ENCODE assay signal across 19 cellular contexts in the genomic region with DNA sequence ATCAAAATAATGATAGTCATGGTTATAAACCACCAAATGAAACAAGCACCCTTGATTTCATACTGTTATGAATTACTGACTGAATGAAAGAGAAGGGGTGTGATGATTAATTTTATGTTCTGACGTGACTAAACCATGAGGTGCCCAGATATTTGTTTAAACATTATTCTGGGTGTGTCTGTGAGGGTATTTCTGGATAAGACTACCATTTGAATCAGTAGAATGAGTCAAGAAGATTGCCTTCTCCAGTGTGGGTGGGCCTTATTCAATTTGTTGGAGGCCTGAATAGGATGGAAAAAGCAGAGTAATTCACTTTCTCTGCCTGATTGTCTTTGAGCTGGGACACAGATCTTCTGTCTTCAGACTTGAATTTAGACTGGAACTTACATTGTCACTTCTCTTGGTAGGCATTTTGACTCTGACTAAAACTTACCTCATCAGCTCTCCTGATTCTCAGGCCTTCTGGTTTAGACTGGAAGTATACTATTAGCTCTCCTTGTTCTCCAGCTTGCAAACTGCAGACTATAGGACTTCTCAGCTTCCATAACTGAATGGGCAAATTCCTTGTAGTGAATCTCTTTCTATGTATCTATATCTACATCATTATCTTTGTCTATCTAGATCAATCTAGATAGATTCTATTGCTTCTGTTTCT.
DNase-seq lines count a peak whose midpoint lies in the region; ATAC-seq and TF ChIP-seq lines count a peak whose summit lies in the region.
"Had no signal": no experiment of that assay in that cellular context is flagged by ENCODE, and none has a peak within 500 bp of the region (broad histone marks: within the 10 kb centered on the region; RNA-seq: fewer than 3 reads in every experiment).

No MANE protein-coding gene starts in this region.

- H3K79me2 ChIP-seq in osteoblast (ENCODE audit: insufficient read depth, low read length) (no peaks in the 10 kb centered on the region), GM23338 (replicated peaks; ENCODE audit: insufficient read depth) (no peaks in the 10 kb centered on the region)

- no peaks in the 10 kb centered on the region for H3F3A ChIP-seq in GM23338 (replicated peaks; ENCODE audit: low read depth)

- H3K27me3 ChIP-seq in osteoblast (ENCODE audit: insufficient read depth, low read length) (no peaks in the 10 kb centered on the region), GM23338 (ENCODE audit: insufficient read depth) (no peaks in the 10 kb centered on the region)

- H3K4me3 Mint-ChIP-seq in activated CD4-positive, alpha-beta T cell treated with anti-CD3 and anti-CD28 coated beads for 36 hours, result no peak overlapping the region
- H3K4me3 Mint-ChIP-seq in natural killer cell treated with Interleukin-12 subunit alpha and Interleukin-12 subunit beta and Interleukin-15 and Interleukin-18, amount 100 ng/mL, for 72 hours, result no peak overlapping the region
- no peak overlapping the region for H3K4me3 Mint-ChIP-seq in GM23338

- POLR2A ChIA-PET in activated CD4-positive, alpha-beta T cell treated with anti-CD3 and anti-CD28 coated beads for 36 hours (lab: Charles Lee), result no interaction called here

- H3K9me2 ChIP-seq in GM23338 (ENCODE audit: insufficient read depth), result peaks cover 9% of the 10 kb centered on the region

- H3K4me2 ChIP-seq in osteoblast (ENCODE audit: insufficient read depth, low read length), result peak overlapping the region; percentile 12
- H3K4me2 ChIP-seq in GM23338, result no peak overlapping the region

- H3K36me3 Mint-ChIP-seq in activated CD4-positive, alpha-beta T cell treated with anti-CD3 and anti-CD28 coated beads for 36 hours (ENCODE audit: low read depth), result no peaks in the 10 kb centered on the region
- H3K36me3 Mint-ChIP-seq in natural killer cell treated with Interleukin-12 subunit alpha and Interleukin-12 subunit beta and Interleukin-15 and Interleukin-18, amount 100 ng/mL, for 72 hours, result no peaks in the 10 kb centered on the region
- no peaks in the 10 kb centered on the region for H3K36me3 Mint-ChIP-seq in GM23338 (ENCODE audit: low read depth)

- H4K20me1 ChIP-seq in osteoblast (ENCODE audit: insufficient read depth, low read length) (no peaks in the 10 kb centered on the region), GM23338 (replicated peaks; ENCODE audit: insufficient read depth) (no peaks in the 10 kb centered on the region)

- intact Hi-C loops in activated CD4-positive, alpha-beta T cell treated with anti-CD3 and anti-CD28 coated beads for 36 hours (cut with DNase I, micrococcal nuclease), result no loop called here

- TF ChIP-seq CTCF in osteoblast (IDR thresholded peaks at IDR 0.05; ENCODE audit: extremely low read depth, low read depth, low read length) (no peak), GM23338 (conservative IDR thresholded peaks at IDR 0.05; ENCODE audit: low read depth in 2 of 2) (no peak)

- DNase-seq in HCEC 1CT, result peak; percentile 72
- peak; percentile 4 for DNase-seq in RPMI7951 (ENCODE audit: low read depth)
- DNase-seq in epithelial cell of prostate (ENCODE audit: low read depth, low spot score), result peak; percentile 45
- no peak for DNase-seq in osteoblast (ENCODE audit: insufficient read length, low spot score, missing footprints)
- no peak for DNase-seq in activated CD4-positive, alpha-beta T cell treated with anti-CD3 and anti-CD28 coated beads for 36 hours
- no peak for DNase-seq in natural killer cell treated with Interleukin-12 subunit alpha and Interleukin-12 subunit beta and Interleukin-15 and Interleukin-18, amount 100 ng/mL, for 72 hours (ENCODE audit: low spot score)
- no peak for DNase-seq in GM23338 (ENCODE audit: low spot score)
- DNase-seq: C1 segment of cervical spinal cord, DMS 273 treated with DMSO at 0.1 percent for 48 hours, Kasumi-1, MV-4-11, NCI-H1417 treated with DMSO at 0.1 percent for 48 hours, NCI-H2029, NCI-H510A, NCI-H82, SW 1271 had no signal

- no peaks in the 10 kb centered on the region for H3K4me1 Mint-ChIP-seq in activated CD4-positive, alpha-beta T cell treated with anti-CD3 and anti-CD28 coated beads for 36 hours
- H3K4me1 Mint-ChIP-seq in natural killer cell treated with Interleukin-12 subunit alpha and Interleukin-12 subunit beta and Interleukin-15 and Interleukin-18, amount 100 ng/mL, for 72 hours (ENCODE audit: low read depth in 2 of 2), result no peaks in the 10 kb centered on the region
- no peaks in the 10 kb centered on the region; the same call in 2 of the 3 replicates for H3K4me1 Mint-ChIP-seq in GM23338

- H3K27ac ChIP-seq in epithelial cell of prostate, result peak overlapping the region; percentile 75
- H3K27ac ChIP-seq in osteoblast (ENCODE audit: low read depth, low read length), result peak overlapping the region; percentile 22
- H3K27ac ChIP-seq in GM23338 (ENCODE audit: low read depth), result no peak overlapping the region

- no peak overlapping the region for H3K27ac Mint-ChIP-seq in activated CD4-positive, alpha-beta T cell treated with anti-CD3 and anti-CD28 coated beads for 36 hours
- H3K27ac Mint-ChIP-seq in natural killer cell treated with Interleukin-12 subunit alpha and Interleukin-12 subunit beta and Interleukin-15 and Interleukin-18, amount 100 ng/mL, for 72 hours, result no peak overlapping the region
- H3K27ac Mint-ChIP-seq in GM23338, result no peak overlapping the region

- no peak for ATAC-seq in activated CD4-positive, alpha-beta T cell treated with anti-CD3 and anti-CD28 coated beads for 36 hours
- no peak for ATAC-seq in natural killer cell treated with Interleukin-12 subunit alpha and Interleukin-12 subunit beta and Interleukin-15 and Interleukin-18, amount 100 ng/mL, for 72 hours
- ATAC-seq in GM23338 (no peak), HG03175 (IDR thresholded peaks at IDR 0.05; ENCODE audit: unreplicated experiment) (no peak)
- ATAC-seq: GM12878, Panc1 had no signal

- H3K27me3 Mint-ChIP-seq in activated CD4-positive, alpha-beta T cell treated with anti-CD3 and anti-CD28 coated beads for 36 hours, result no peaks in the 10 kb centered on the region
- no peaks in the 10 kb centered on the region for H3K27me3 Mint-ChIP-seq in natural killer cell treated with Interleukin-12 subunit alpha and Interleukin-12 subunit beta and Interleukin-15 and Interleukin-18, amount 100 ng/mL, for 72 hours
- peaks cover 3% of the 10 kb centered on the region for H3K27me3 Mint-ChIP-seq in GM23338 (ENCODE audit: insufficient read depth, low read depth, poor library complexity)

- H3K9me3 Mint-ChIP-seq in activated CD4-positive, alpha-beta T cell treated with anti-CD3 and anti-CD28 coated beads for 36 hours (ENCODE audit: low read depth), result peaks cover 2% of the 10 kb centered on the region
- peaks cover 16% of the 10 kb centered on the region for H3K9me3 Mint-ChIP-seq in natural killer cell treated with Interleukin-12 subunit alpha and Interleukin-12 subunit beta and Interleukin-15 and Interleukin-18, amount 100 ng/mL, for 72 hours
- 0 out of 3 replicates have a peak, but pooled peaks cover 4% of the 10 kb centered on the region for H3K9me3 Mint-ChIP-seq in GM23338

- no peaks in the 10 kb centered on the region for H3K36me3 ChIP-seq in osteoblast (ENCODE audit: insufficient read depth, low read length)
- H3K36me3 ChIP-seq in GM23338 (ENCODE audit: insufficient read depth), result no peaks in the 10 kb centered on the region

- CTCF ChIA-PET in activated CD4-positive, alpha-beta T cell treated with anti-CD3 and anti-CD28 coated beads for 36 hours (lab: Charles Lee), result no interaction called here

- H2AFZ ChIP-seq in osteoblast (ENCODE audit: low read length) (peak overlapping the region; percentile 76), GM23338 (no peak overlapping the region)

- no peaks in the 10 kb centered on the region for H3K9me3 ChIP-seq in osteoblast (ENCODE audit: low read depth, low read length)

- H3K4me1 ChIP-seq in osteoblast (ENCODE audit: insufficient read depth, low read length) (peaks cover 30% of the 10 kb centered on the region), GM23338 (ENCODE audit: insufficient read depth) (no peaks in the 10 kb centered on the region)

- H3K4me3 ChIP-seq in osteoblast (ENCODE audit: insufficient read depth, low read length) (no peak overlapping the region), GM23338 (no peak overlapping the region)
- H3K4me3 ChIP-seq: GM12878 had no signal

TF ChIP-seq in GM23338, 12 proteins besides CTCF, POLR2A, EP300 and RAD21 (continues in another document):
- TF ChIP-seq EZH2 (IDR thresholded peaks at IDR 0.05; ENCODE audit: low read depth, unreplicated experiment) (no peak), JUNB (IDR thresholded peaks at IDR 0.05; ENCODE audit: unreplicated experiment) (no peak), NANOG (IDR thresholded peaks at IDR 0.05; ENCODE audit: borderline replicate concordance) (no peak), STAT1 (IDR thresholded peaks at IDR 0.05; ENCODE audit: unreplicated experiment) (no peak), EZH2phosphoT487 (IDR thresholded peaks at IDR 0.05; ENCODE audit: unreplicated experiment) (no peak), ZNF331 (CRISPR knock-in tag; IDR thresholded peaks at IDR 0.05; ENCODE audit: low read depth) (no peak)
- TF ChIP-seq, protein P1, sequence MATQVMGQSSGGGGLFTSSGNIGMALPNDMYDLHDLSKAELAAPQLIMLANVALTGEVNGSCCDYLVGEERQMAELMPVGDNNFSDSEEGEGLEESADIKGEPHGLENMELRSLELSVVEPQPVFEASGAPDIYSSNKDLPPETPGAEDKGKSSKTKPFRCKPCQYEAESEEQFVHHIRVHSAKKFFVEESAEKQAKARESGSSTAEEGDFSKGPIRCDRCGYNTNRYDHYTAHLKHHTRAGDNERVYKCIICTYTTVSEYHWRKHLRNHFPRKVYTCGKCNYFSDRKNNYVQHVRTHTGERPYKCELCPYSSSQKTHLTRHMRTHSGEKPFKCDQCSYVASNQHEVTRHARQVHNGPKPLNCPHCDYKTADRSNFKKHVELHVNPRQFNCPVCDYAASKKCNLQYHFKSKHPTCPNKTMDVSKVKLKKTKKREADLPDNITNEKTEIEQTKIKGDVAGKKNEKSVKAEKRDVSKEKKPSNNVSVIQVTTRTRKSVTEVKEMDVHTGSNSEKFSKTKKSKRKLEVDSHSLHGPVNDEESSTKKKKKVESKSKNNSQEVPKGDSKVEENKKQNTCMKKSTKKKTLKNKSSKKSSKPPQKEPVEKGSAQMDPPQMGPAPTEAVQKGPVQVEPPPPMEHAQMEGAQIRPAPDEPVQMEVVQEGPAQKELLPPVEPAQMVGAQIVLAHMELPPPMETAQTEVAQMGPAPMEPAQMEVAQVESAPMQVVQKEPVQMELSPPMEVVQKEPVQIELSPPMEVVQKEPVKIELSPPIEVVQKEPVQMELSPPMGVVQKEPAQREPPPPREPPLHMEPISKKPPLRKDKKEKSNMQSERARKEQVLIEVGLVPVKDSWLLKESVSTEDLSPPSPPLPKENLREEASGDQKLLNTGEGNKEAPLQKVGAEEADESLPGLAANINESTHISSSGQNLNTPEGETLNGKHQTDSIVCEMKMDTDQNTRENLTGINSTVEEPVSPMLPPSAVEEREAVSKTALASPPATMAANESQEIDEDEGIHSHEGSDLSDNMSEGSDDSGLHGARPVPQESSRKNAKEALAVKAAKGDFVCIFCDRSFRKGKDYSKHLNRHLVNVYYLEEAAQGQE (IDR thresholded peaks at IDR 0.05; ENCODE audit: unreplicated experiment), result no peak

Comparison
In these comparisons a context has a peak if more than half of its experiments do, and no peak if none do; other contexts are left out.
1. DNase-seq: peak in HCEC 1CT (single experiment), RPMI7951 (single experiment) and epithelial cell of prostate (single experiment); none in osteoblast (single experiment), activated CD4-positive, alpha-beta T cell treated with anti-CD3 and anti-CD28 coated beads for 36 hours (single experiment), natural killer cell treated with Interleukin-12 subunit alpha and Interleukin-12 subunit beta and Interleukin-15 and Interleukin-18, amount 100 ng/mL, for 72 hours (single experiment) and GM23338 (single experiment).